26 cellular contexts compared by ENCODE assay signal in the genomic region with DNA sequence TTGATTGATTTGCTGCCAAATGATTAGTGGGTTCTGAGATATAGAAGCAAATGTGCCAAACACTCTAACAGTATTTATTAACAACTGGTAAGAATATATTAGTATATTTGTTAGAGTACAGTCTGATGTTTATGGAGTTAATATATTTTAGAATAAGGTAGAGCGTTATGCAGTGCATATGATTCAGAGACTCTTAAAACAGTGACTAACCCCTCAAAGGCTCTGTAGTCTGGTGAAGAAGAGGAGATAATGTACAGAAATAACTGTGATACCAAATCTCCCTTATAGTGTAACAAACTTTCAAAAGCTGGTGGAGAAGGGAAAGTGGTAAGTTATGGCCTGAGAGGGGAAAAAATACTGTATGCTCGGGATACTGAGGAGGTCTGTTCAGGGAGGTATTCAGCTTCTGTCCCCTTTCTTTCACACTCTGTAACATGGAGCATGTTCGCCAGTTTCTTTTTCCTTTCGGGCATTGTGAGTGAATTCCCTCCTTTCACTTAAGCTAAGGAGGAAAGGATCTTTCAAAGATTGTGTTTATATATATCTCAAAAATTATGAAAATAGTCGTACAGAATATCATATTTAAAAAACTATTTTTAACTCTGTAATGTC.
DNase-seq lines count a peak whose midpoint lies in the region; ATAC-seq and TF ChIP-seq lines count a peak whose summit lies in the region.
"Had no signal": no experiment of that assay in that cellular context is flagged by ENCODE, and none has a peak within 500 bp of the region (broad histone marks: within the 10 kb centered on the region; RNA-seq: fewer than 3 reads in every experiment).

No MANE protein-coding gene starts in this region.

- H3K27ac ChIP-seq in fibroblast of lung (ENCODE audit: insufficient read depth, low read length): peak overlapping the region; percentile 4
- H3K27ac ChIP-seq in upper lobe of right lung: no peak overlapping the region
- H3K27ac ChIP-seq: A549, suprapubic skin had no signal

- H4K20me1 ChIP-seq in fibroblast of lung (ENCODE audit: control insufficient read depth, extremely low read depth, insufficient read depth, low read length): no peaks in the 10 kb centered on the region

- H3K9me3 ChIP-seq in fibroblast of lung (ENCODE audit: control insufficient read depth, insufficient read depth, low read depth, low read length) (no peaks in the 10 kb centered on the region), upper lobe of right lung (no peaks in the 10 kb centered on the region)
- H3K9me3 ChIP-seq: A549, suprapubic skin had no signal

- peak; percentile 3 for DNase-seq in GM03348 (ENCODE audit: low spot score)
- DNase-seq in WTC11 (ENCODE audit: low spot score): no peak
- peak in 1 of 2 donors; percentile 28 for DNase-seq in fibroblast of lung (ENCODE audit: low read depth in 2 of 2)
- no peak for DNase-seq in neural crest cell (ENCODE audit: low read depth, low spot score)
- no peak for DNase-seq in islet precursor cell
- DNase-seq in upper lobe of right lung: no peak
- DNase-seq: activated CD4-positive, alpha-beta T cell treated with anti-CD3 and anti-CD28 coated beads, Interleukin-2, amount 10 ng/mL, durations not matched to agents 24 days and 14 days; activated effector memory CD4-positive, alpha-beta T cell treated with anti-CD3 and anti-CD28 coated beads, Interleukin-2, amount 50 U/mL, for 16 hours; activated naive CD8-positive, alpha-beta T cell treated with anti-CD3 and anti-CD28 coated beads for 36 hours; CD4-positive, alpha-beta T cell; DND-41; GF-D8; GOT3; midbrain; naive B cell; NCI-H1694 treated with DMSO at 0.1 percent for 48 hours; NCI-H446; NCI-H774; SIG-M5; stimulated activated naive CD4-positive, alpha-beta T cell treated with Interleukin-2 at 50 U/mL for 16 hours; SW 1271 had no signal

- H3K4me1 Mint-ChIP-seq in WTC11 (peaks cover 62% of the 10 kb centered on the region), neural crest cell (peaks cover 73% of the 10 kb centered on the region)
- H3K4me1 Mint-ChIP-seq: activated CD4-positive, alpha-beta T cell treated with anti-CD3 and anti-CD28 coated beads, Interleukin-2, amount 10 ng/mL, durations not matched to agents 24 days and 14 days; activated naive CD8-positive, alpha-beta T cell treated with anti-CD3 and anti-CD28 coated beads for 36 hours; naive B cell had no signal

- ATAC-seq in WTC11 (no peak), GM21515 (IDR thresholded peaks at IDR 0.05; ENCODE audit: unreplicated experiment) (no peak), HG02852 (IDR thresholded peaks at IDR 0.05; ENCODE audit: unreplicated experiment) (no peak), upper lobe of right lung (no peak)
- ATAC-seq: A549, Panc1 had no signal

- peak overlapping the region; percentile 84 for H3K4me2 ChIP-seq in fibroblast of lung (ENCODE audit: extremely low read depth, insufficient read depth, low read length)
- H3K4me2 ChIP-seq: A549 had no signal

- H3K4me3 ChIP-seq in fibroblast of lung (replicated peaks in 1 of 4; ENCODE audit: control extremely low read depth in 1 of 4, insufficient read depth in 1 of 4, low read depth in 3 of 4, low read length in 4 of 4) (peak overlapping the region in 3 of 4 experiments; percentile 10 to 32 (median 22)), upper lobe of right lung (no peak overlapping the region)
- H3K4me3 ChIP-seq: A549, suprapubic skin had no signal

- no peak overlapping the region for H3K4me3 Mint-ChIP-seq in WTC11
- H3K4me3 Mint-ChIP-seq in neural crest cell: peak overlapping the region; percentile 11
- H3K4me3 Mint-ChIP-seq: activated CD4-positive, alpha-beta T cell treated with anti-CD3 and anti-CD28 coated beads, Interleukin-2, amount 10 ng/mL, durations not matched to agents 24 days and 14 days; activated naive CD8-positive, alpha-beta T cell treated with anti-CD3 and anti-CD28 coated beads for 36 hours; CD4-positive, alpha-beta T cell; naive B cell had no signal

- POLR2A ChIA-PET in WTC11 (lab: Charles Lee): no interaction called here

- no peak overlapping the region for H3K9ac ChIP-seq in fibroblast of lung (ENCODE audit: insufficient read depth, low read length)

- intact Hi-C loops in upper lobe of right lung (cut with DNase I): no loop called here

- H3K79me2 ChIP-seq in fibroblast of lung (ENCODE audit: control insufficient read depth, insufficient read depth, low read length): peaks cover 5% of the 10 kb centered on the region

- H3K4me1 ChIP-seq in fibroblast of lung (ENCODE audit: control insufficient read depth, extremely low read depth, insufficient read depth, low read length) (peaks cover 17% of the 10 kb centered on the region), upper lobe of right lung (peaks cover 10% of the 10 kb centered on the region)
- H3K4me1 ChIP-seq: A549 had no signal

- CTCF ChIA-PET in WTC11 (lab: Charles Lee): no interaction called here

- peak overlapping the region; percentile 38 for H2AFZ ChIP-seq in fibroblast of lung (ENCODE audit: low read length)

- no peaks in the 10 kb centered on the region for H3K9me3 Mint-ChIP-seq in WTC11
- no peaks in the 10 kb centered on the region for H3K9me3 Mint-ChIP-seq in neural crest cell
- H3K9me3 Mint-ChIP-seq: activated CD4-positive, alpha-beta T cell treated with anti-CD3 and anti-CD28 coated beads, Interleukin-2, amount 10 ng/mL, durations not matched to agents 24 days and 14 days; activated naive CD8-positive, alpha-beta T cell treated with anti-CD3 and anti-CD28 coated beads for 36 hours; CD4-positive, alpha-beta T cell had no signal

- H3K36me3 ChIP-seq in fibroblast of lung (ENCODE audit: control insufficient read depth, insufficient read depth, low read length) (no peaks in the 10 kb centered on the region), upper lobe of right lung (no peaks in the 10 kb centered on the region)
- H3K36me3 ChIP-seq: suprapubic skin had no signal

- H3K27ac Mint-ChIP-seq in WTC11: 0 out of 2 replicates have a peak overlapping the region, but pooled peaks have one; percentile 3
- peak overlapping the region; percentile 79 for H3K27ac Mint-ChIP-seq in neural crest cell (ENCODE audit: unreplicated experiment)
- H3K27ac Mint-ChIP-seq: activated CD4-positive, alpha-beta T cell treated with anti-CD3 and anti-CD28 coated beads, Interleukin-2, amount 10 ng/mL, durations not matched to agents 24 days and 14 days; activated naive CD8-positive, alpha-beta T cell treated with anti-CD3 and anti-CD28 coated beads for 36 hours; CD4-positive, alpha-beta T cell; naive B cell had no signal

- H3K27me3 Mint-ChIP-seq in WTC11 (ENCODE audit: low read depth) (no peaks in the 10 kb centered on the region), neural crest cell (ENCODE audit: low read depth) (no peaks in the 10 kb centered on the region)
- H3K27me3 Mint-ChIP-seq: activated CD4-positive, alpha-beta T cell treated with anti-CD3 and anti-CD28 coated beads, Interleukin-2, amount 10 ng/mL, durations not matched to agents 24 days and 14 days; activated naive CD8-positive, alpha-beta T cell treated with anti-CD3 and anti-CD28 coated beads for 36 hours; CD4-positive, alpha-beta T cell; naive B cell had no signal

- H3K27me3 ChIP-seq in fibroblast of lung (ENCODE audit: control insufficient read depth, insufficient read depth, low read length): no peaks in the 10 kb centered on the region
- no peaks in the 10 kb centered on the region for H3K27me3 ChIP-seq in upper lobe of right lung
- H3K27me3 ChIP-seq: suprapubic skin had no signal

- TF ChIP-seq CTCF in WTC11 (IDR thresholded peaks at IDR 0.05) (no peak), fibroblast of lung (conservative IDR thresholded peaks at IDR 0.05 in 1 of 2, IDR thresholded peaks at IDR 0.05 in 1 of 2; ENCODE audit: low read depth in 1 of 2, low read length in 2 of 2) (no peak), neural crest cell (conservative IDR thresholded peaks at IDR 0.05) (no peak), upper lobe of right lung (IDR thresholded peaks at IDR 0.05) (no peak)

- H3K36me3 Mint-ChIP-seq in WTC11 (no peaks in the 10 kb centered on the region), neural crest cell (ENCODE audit: low read depth) (no peaks in the 10 kb centered on the region)
- H3K36me3 Mint-ChIP-seq: activated naive CD8-positive, alpha-beta T cell treated with anti-CD3 and anti-CD28 coated beads for 36 hours; naive B cell had no signal

TF ChIP-seq in WTC11, 78 proteins besides CTCF, POLR2A, EP300 and RAD21:
- TF ChIP-seq RELA (CRISPR knock-in tag; IDR thresholded peaks at IDR 0.05; ENCODE audit: borderline replicate concordance) (no peak), E2F5 (CRISPR knock-in tag; IDR thresholded peaks at IDR 0.05) (no peak), TP53 (CRISPR knock-in tag; IDR thresholded peaks at IDR 0.05) (no peak), FOXP1 (CRISPR knock-in tag; IDR thresholded peaks at IDR 0.05; ENCODE audit: borderline replicate concordance) (no peak), OVOL2 (CRISPR knock-in tag; IDR thresholded peaks at IDR 0.05; ENCODE audit: borderline replicate concordance) (no peak), CREB1 (CRISPR knock-in tag; IDR thresholded peaks at IDR 0.05) (no peak), PREB (CRISPR knock-in tag; IDR thresholded peaks at IDR 0.05; ENCODE audit: borderline replicate concordance) (no peak)
